Comparison of ENCODE assay signal across 15 cellular contexts in the genomic region with DNA sequence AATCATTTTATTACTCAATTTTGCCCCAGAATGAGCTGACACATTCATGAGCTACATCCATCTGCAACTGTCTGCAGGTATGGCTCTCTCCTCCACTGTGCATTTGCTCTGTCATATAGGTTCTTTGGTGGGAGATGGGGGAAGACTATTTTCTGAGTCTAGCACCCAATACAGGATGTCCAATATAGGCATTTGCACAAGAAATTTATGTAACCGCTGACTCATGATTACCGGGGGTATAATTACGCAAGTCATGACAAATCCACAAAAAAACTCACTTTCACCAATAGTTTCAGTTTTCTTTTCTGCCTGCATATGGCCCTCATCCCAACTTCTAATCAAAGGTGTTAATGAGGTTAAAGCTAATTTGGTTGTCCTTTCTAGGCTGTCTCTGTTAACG. TPM values are rescaled to one million over a fixed set of nuclear protein-coding genes. Genes with fewer than 3 reads are reported as not detected.
DNase-seq lines count a peak whose midpoint lies in the region; ATAC-seq, FAIRE-seq and TF ChIP-seq lines count a peak whose summit lies in the region.
"Had no signal": no experiment of that assay in that cellular context is flagged by ENCODE, and none has a peak within 500 bp of the region (broad histone marks: within the 10 kb centered on the region; RNA-seq: fewer than 3 reads in every experiment).

No MANE protein-coding gene starts in this region.

- H3K4me2 ChIP-seq in A549 (peak overlapping the region; percentile 51), PC-9 (peak overlapping the region; percentile 44)

- peaks cover 0 to 18% (median 6%) of the 10 kb centered on the region in 5 donors for H3K27me3 Mint-ChIP-seq in naive thymus-derived CD8-positive, alpha-beta T cell
- H3K27me3 Mint-ChIP-seq in CD14-positive monocyte (ENCODE audit: low read depth in 3 of 3) = peaks cover 0 to 6% (median 2%) of the 10 kb centered on the region in 3 donors
- H3K27me3 Mint-ChIP-seq: activated naive CD4-positive, alpha-beta T cell treated with anti-CD3 and anti-CD28 coated beads, Interleukin-2, amount 50 U/mL, for 24 hours had no signal

- H3K4me1 ChIP-seq in A549 (peaks cover 39% of the 10 kb centered on the region), PC-9 (replicated peaks; ENCODE audit: insufficient read depth) (peaks cover 57% of the 10 kb centered on the region), vagina (peaks cover 16% of the 10 kb centered on the region)
- H3K4me1 ChIP-seq: testis had no signal

- H3K36me3 ChIP-seq in PC-9 (ENCODE audit: low read depth) = no peaks in the 10 kb centered on the region; the same call in 1 of the 2 replicates
- H3K36me3 ChIP-seq in vagina = no peaks in the 10 kb centered on the region
- H3K36me3 ChIP-seq: BE2C had no signal

- FAIRE-seq in A549 (lab: Jason Lieb, UNC) = no peak

- peaks cover 43% of the 10 kb centered on the region for H3F3A ChIP-seq in PC-9 (ENCODE audit: insufficient read depth, low read depth)

- H3K9me3 ChIP-seq in A549 (no peaks in the 10 kb centered on the region), PC-9 (ENCODE audit: insufficient read depth, low read depth) (no peaks in the 10 kb centered on the region), vagina (no peaks in the 10 kb centered on the region)
- H3K9me3 ChIP-seq: BE2C, testis had no signal

- POLR2A ChIA-PET in A549 (lab: Yijun Ruan, JAX) (no interaction called here), PC-9 (lab: Charles Lee; ENCODE audit: unreplicated experiment) (interaction anchor here (0.6 to 0.7 kb wide), 2 partner anchors 60 to 67 kb away, joined by 3 to 7 read pairs; no protein-coding TSS in a partner anchor)
- POLR2A ChIA-PET in naive thymus-derived CD8-positive, alpha-beta T cell (lab: Charles Lee) = no interaction called here

- H3K27ac ChIP-seq in A549 (peak overlapping the region; percentile 47 to 70), PC-9 (peak overlapping the region; percentile 98), vagina (no peak overlapping the region)
- H3K27ac ChIP-seq: testis had no signal

- TF ChIP-seq EP300 in A549 (IDR thresholded peaks at IDR 0.05) = no peak

- BruUV-seq in PC-9 (replicated peaks; lab: Mats Ljungman, UMichigan) = no TSS peak

- DNase-seq in A549 (ENCODE audit: low read depth in 1 of 2, low spot score in 1 of 2) (peak in 1 of 2 experiments; percentile 52), HCEC 1CT (peak; percentile 85), PC-9 (peak in 1 of 2 experiments; percentile 59), fibroblast of mammary gland (ENCODE audit: low read depth) (peak; percentile 89), CD14-positive monocyte (ENCODE audit: low spot score) (no peak), vagina (ENCODE audit: extremely low spot score in 2 of 2) (no peak)
- DNase-seq in naive thymus-derived CD8-positive, alpha-beta T cell = no peak
- DNase-seq: BE2C, GOT3, NCI-H510A, T-cell, testis had no signal

- intact Hi-C loops in PC-9 (cut with micrococcal nuclease; ENCODE audit: unreplicated experiment) (loop anchor here (2.0 kb wide), 1 partner anchor 25 kb away; no protein-coding TSS in a partner anchor), CD14-positive monocyte (cut with micrococcal nuclease) (no loop called here), vagina (cut with DNase I) (no loop called here)

- H4K20me1 ChIP-seq in PC-9 (ENCODE audit: insufficient read depth) = no peaks in the 10 kb centered on the region

- no peak overlapping the region for H2AFZ ChIP-seq in PC-9

- no peak for TF ChIP-seq POLR2A in A549 (IDR thresholded peaks at IDR 0.05; ENCODE audit: low read length)
- no peak for TF ChIP-seq POLR2A in vagina (IDR thresholded peaks at IDR 0.05)

- no peak for TF ChIP-seq RAD21 in A549 (conservative IDR thresholded peaks at IDR 0.05 in 1 of 2, IDR thresholded peaks at IDR 0.05 in 1 of 2)

- CTCF ChIA-PET in A549 (lab: Yijun Ruan, JAX) = interaction anchor here (0.9 to 5.8 kb wide), 6 partner anchors 11 to 137 kb away, joined by 3 to 64 read pairs (median 8); no protein-coding TSS in a partner anchor
- CTCF ChIA-PET in PC-9 (lab: Charles Lee) = interaction anchor here (0.6 to 0.9 kb wide), 2 partner anchors 123 to 499 kb away, joined by 3 to 4 read pairs; no protein-coding TSS in a partner anchor

- H3K4me3 Mint-ChIP-seq in naive thymus-derived CD8-positive, alpha-beta T cell = no peak overlapping the region
- no peak overlapping the region for H3K4me3 Mint-ChIP-seq in CD14-positive monocyte
- H3K4me3 Mint-ChIP-seq: activated naive CD4-positive, alpha-beta T cell treated with anti-CD3 and anti-CD28 coated beads, Interleukin-2, amount 50 U/mL, for 24 hours; dendritic cell treated with granulocyte-macrophage colony-stimulating factor and Interleukin-4, amounts not matched to agents 40 ng/mL and 50 ng/mL, for 4 days; T-cell had no signal

- no peaks in the 10 kb centered on the region for H3K9me2 ChIP-seq in PC-9 (ENCODE audit: insufficient read depth)

- H3K36me3 Mint-ChIP-seq in naive thymus-derived CD8-positive, alpha-beta T cell = peaks cover 0 to 7% (median 0%) of the 10 kb centered on the region in 3 donors
- no peaks in the 10 kb centered on the region for H3K36me3 Mint-ChIP-seq in CD14-positive monocyte

- H3K27ac Mint-ChIP-seq in naive thymus-derived CD8-positive, alpha-beta T cell = no peak overlapping the region
- no peak overlapping the region for H3K27ac Mint-ChIP-seq in CD14-positive monocyte
- H3K27ac Mint-ChIP-seq: activated naive CD4-positive, alpha-beta T cell treated with anti-CD3 and anti-CD28 coated beads, Interleukin-2, amount 50 U/mL, for 24 hours; dendritic cell treated with granulocyte-macrophage colony-stimulating factor and Interleukin-4, amounts not matched to agents 40 ng/mL and 50 ng/mL, for 4 days; T-cell had no signal

- no peak for ATAC-seq in A549
- no peak for ATAC-seq in naive thymus-derived CD8-positive, alpha-beta T cell
- ATAC-seq in HG02588 (IDR thresholded peaks at IDR 0.05; ENCODE audit: unreplicated experiment) = no peak
- ATAC-seq: T-cell had no signal

- H3K4me3 ChIP-seq in A549 (no peak overlapping the region), PC-9 (no peak overlapping the region), fibroblast of mammary gland (ENCODE audit: control insufficient read depth, low read depth, low read length) (no peak overlapping the region), vagina (no peak overlapping the region)
- H3K4me3 ChIP-seq: testis had no signal

- TF ChIP-seq CTCF in A549 (IDR thresholded peaks at IDR 0.05) (no peak), PC-9 (conservative IDR thresholded peaks at IDR 0.05) (no peak), fibroblast of mammary gland (conservative IDR thresholded peaks at IDR 0.05; ENCODE audit: control insufficient read depth, insufficient read depth, low read depth, low read length) (no peak), CD14-positive monocyte (IDR thresholded peaks at IDR 0.05) (no peak), vagina (IDR thresholded peaks at IDR 0.05) (no peak)

- WGBS in A549 (ENCODE audit: missing lambda C conversion rate) = 52% methylated on average over 4 of the region's 4 CpGs

- H3K27me3 ChIP-seq in PC-9 (ENCODE audit: insufficient read depth, low read depth) (no peaks in the 10 kb centered on the region), vagina (no peaks in the 10 kb centered on the region)
- H3K27me3 ChIP-seq: BE2C, testis had no signal

- no peaks in the 10 kb centered on the region for H3K79me2 ChIP-seq in PC-9 (ENCODE audit: low read depth)

- peaks cover 0 to 2% (median 0%) of the 10 kb centered on the region in 4 donors for H3K4me1 Mint-ChIP-seq in naive thymus-derived CD8-positive, alpha-beta T cell
- peaks cover 2% of the 10 kb centered on the region for H3K4me1 Mint-ChIP-seq in CD14-positive monocyte
- H3K4me1 Mint-ChIP-seq: activated naive CD4-positive, alpha-beta T cell treated with anti-CD3 and anti-CD28 coated beads, Interleukin-2, amount 50 U/mL, for 24 hours; T-cell had no signal

- H3K9me3 Mint-ChIP-seq in naive thymus-derived CD8-positive, alpha-beta T cell = no peaks in the 10 kb centered on the region
- no peaks in the 10 kb centered on the region for H3K9me3 Mint-ChIP-seq in CD14-positive monocyte
- H3K9me3 Mint-ChIP-seq: activated naive CD4-positive, alpha-beta T cell treated with anti-CD3 and anti-CD28 coated beads, Interleukin-2, amount 50 U/mL, for 24 hours; dendritic cell treated with granulocyte-macrophage colony-stimulating factor and Interleukin-4, amounts not matched to agents 40 ng/mL and 50 ng/mL, for 4 days; T-cell had no signal

RNA-seq across cellular contexts. Expression of a gene that starts 17.5 kb away (rescaled TPM):
- 0.04 TPM in 1 of 2 replicates, not detected in the other for polyA plus RNA-seq in A549 (2011; rRNA removed)
- 0.05 and 0.07 TPM in 2 replicates for polyA plus RNA-seq in A549 (2012; cell fraction: cytosol; rRNA removed)
- 0.14 and 0.15 TPM in 2 replicates for polyA plus RNA-seq in A549 (2012; cell fraction: nucleus; rRNA removed)
- 0.05 to 0.09 TPM in 2 of 3 replicates, not detected in the other for polyA plus RNA-seq in A549 (2017; fragmentation: RNase III; extraction: RNeasy Plus Mini Kit Qiagen cat#74134 plus additional on column Dnase treatment)
- not detected in 2 replicates for polyA minus RNA-seq in A549 (2011; rRNA and poly(A)+ RNA removed)
- not detected in 2 replicates for total RNA-seq in PC-9 (2021)
- not detected for total RNA-seq in naive thymus-derived CD8-positive, alpha-beta T cell
- not detected for polyA plus RNA-seq in naive thymus-derived CD8-positive, alpha-beta T cell
- not detected for polyA plus RNA-seq in CD14-positive monocyte
- not detected for total RNA-seq in vagina
- total RNA-seq: T-cell had no signal

RNA-seq across cellular contexts. Expression of a gene that starts 20.0 kb away (rescaled TPM):
- 0.50 and 0.67 TPM in 2 replicates for polyA plus RNA-seq in A549 (2011; rRNA removed)
- 0.31 and 0.46 TPM in 2 replicates for polyA plus RNA-seq in A549 (2012; cell fraction: cytosol; rRNA removed)
- 0.40 and 0.86 TPM in 2 replicates for polyA plus RNA-seq in A549 (2012; cell fraction: nucleus; rRNA removed)
- 0.76 to 0.89 TPM (median 0.87 TPM) in 3 replicates for polyA plus RNA-seq in A549 (2017; fragmentation: RNase III; extraction: RNeasy Plus Mini Kit Qiagen cat#74134 plus additional on column Dnase treatment)
- 0.39 TPM in 1 of 2 replicates, not detected in the other for polyA minus RNA-seq in A549 (2011; rRNA and poly(A)+ RNA removed)
- total RNA-seq in PC-9 (2021) = 8.2 and 9.3 TPM in 2 replicates
- 1 to 10 TPM; 1.3 to 1.5 TPM for total RNA-seq in naive thymus-derived CD8-positive, alpha-beta T cell
- polyA plus RNA-seq in naive thymus-derived CD8-positive, alpha-beta T cell = under 1 TPM in 1 of 3 donors, not detected in 2; 0.33 TPM
- polyA plus RNA-seq in CD14-positive monocyte = under 1 TPM in 1 of 2 donors, not detected in 1; 0.12 TPM
- total RNA-seq in vagina = not detected

RNA-seq across cellular contexts. Expression of a gene that starts 45.3 kb away (rescaled TPM):
- 533 and 536 TPM in 2 replicates for polyA plus RNA-seq in A549 (2011; rRNA removed)
- 1,020 and 1,221 TPM in 2 replicates for polyA plus RNA-seq in A549 (2012; cell fraction: cytosol; rRNA removed)
- polyA plus RNA-seq in A549 (2012; cell fraction: nucleus; rRNA removed) = 1,181 and 1,326 TPM in 2 replicates
- polyA plus RNA-seq in A549 (2017; fragmentation: RNase III; extraction: RNeasy Plus Mini Kit Qiagen cat#74134 plus additional on column Dnase treatment) = 781 to 811 TPM (median 806 TPM) in 3 replicates
- 437 and 484 TPM in 2 replicates for polyA minus RNA-seq in A549 (2011; rRNA and poly(A)+ RNA removed)
- total RNA-seq in PC-9 (2021) = 473 and 481 TPM in 2 replicates
- 100 to 1,000 TPM; 125 to 136 TPM for total RNA-seq in naive thymus-derived CD8-positive, alpha-beta T cell
- 100 to 1,000 TPM; 477 to 825 (median 609) TPM for polyA plus RNA-seq in naive thymus-derived CD8-positive, alpha-beta T cell
- polyA plus RNA-seq in CD14-positive monocyte = 1,000 to 10,000 TPM in 1 of 2 donors, 100 to 1,000 TPM in 1; 918 to 1,259 TPM
- total RNA-seq in vagina = 290 TPM

RNA-seq across cellular contexts. Expression of a gene that starts 53.3 kb away (rescaled TPM):
- polyA plus RNA-seq in A549 (2011; rRNA removed) (not detected in 2 replicates), A549 (2017; fragmentation: RNase III; extraction: RNeasy Plus Mini Kit Qiagen cat#74134 plus additional on column Dnase treatment) (0.07 TPM in 1 of 3 replicates, not detected in the others), CD14-positive monocyte (1 to 10 TPM; 2.6 to 5.7 TPM)
- polyA plus RNA-seq in A549 (2012; cell fraction: cytosol; rRNA removed) = not detected in 2 replicates
- polyA plus RNA-seq in A549 (2012; cell fraction: nucleus; rRNA removed) = not detected in 2 replicates
- not detected in 2 replicates for polyA minus RNA-seq in A549 (2011; rRNA and poly(A)+ RNA removed)
- total RNA-seq in PC-9 (2021) (not detected in 2 replicates), vagina (1.5 TPM)
- total RNA-seq in naive thymus-derived CD8-positive, alpha-beta T cell = under 1 TPM; 0.10 to 0.36 TPM
- polyA plus RNA-seq in naive thymus-derived CD8-positive, alpha-beta T cell = 1 to 10 TPM in 1 of 3 donors, under 1 TPM in 2; 0.47 to 3.0 (median 0.64) TPM

Comparison
In these comparisons a context has a peak if more than half of its experiments do, and no peak if none do; other contexts are left out.
1. DNase-seq: peak in HCEC 1CT (single experiment) and fibroblast of mammary gland (single experiment); none in naive thymus-derived CD8-positive, alpha-beta T cell (0 of 10), CD14-positive monocyte (single experiment) and vagina (0 of 2).